Comparison of ENCODE assay signal across 18 cellular contexts in genomic region chr21:37372127-37372731, GRCh38. TPM values are rescaled to one million over a fixed set of nuclear protein-coding genes. Genes with fewer than 3 reads are reported as not detected.
A peak's percentile ranks its signal among the peaks of the same experiment; 100 is the strongest.
DNase-seq lines count a peak whose midpoint lies in the region; ATAC-seq and TF ChIP-seq lines count a peak whose summit lies in the region.
"Had no signal": no experiment of that assay in that cellular context is flagged by ENCODE, and none has a peak within 500 bp of the region (broad histone marks: within the 10 kb centered on the region; RNA-seq: fewer than 3 reads in every experiment).

No MANE protein-coding gene starts in this region.

- H3K9me2 ChIP-seq in PC-9 (ENCODE audit: insufficient read depth) = no peaks in the 10 kb centered on the region

- peak overlapping the region; percentile 5 to 58 (median 42) for H3K27ac Mint-ChIP-seq in CD14-positive monocyte
- peak overlapping the region; percentile 13 for H3K27ac Mint-ChIP-seq in activated CD8-positive, alpha-beta T cell treated with anti-CD3 and anti-CD28 coated beads for 36 hours
- peak overlapping the region in 3 of 6 donors; percentile 40 to 79 (median 47) for H3K27ac Mint-ChIP-seq in naive B cell
- H3K27ac Mint-ChIP-seq: activated naive CD4-positive, alpha-beta T cell treated with anti-CD3 and anti-CD28 coated beads, Interleukin-2, amount 10 ng/mL, durations not matched to agents 7 days and 5 days had no signal

- H3K4me1 Mint-ChIP-seq in CD14-positive monocyte (peaks cover 77% of the 10 kb centered on the region), naive B cell (peaks cover 58 to 81% (median 76%) of the 10 kb centered on the region in 3 donors)
- H3K4me1 Mint-ChIP-seq in activated CD8-positive, alpha-beta T cell treated with anti-CD3 and anti-CD28 coated beads for 36 hours (ENCODE audit: low read depth) = peaks cover 72% of the 10 kb centered on the region

- H3K4me3 Mint-ChIP-seq in CD14-positive monocyte = no peak overlapping the region
- no peak overlapping the region for H3K4me3 Mint-ChIP-seq in activated CD8-positive, alpha-beta T cell treated with anti-CD3 and anti-CD28 coated beads for 36 hours
- peak overlapping the region in 5 of 8 donors; percentile 12 to 70 (median 25) for H3K4me3 Mint-ChIP-seq in naive B cell

- H3K9me3 Mint-ChIP-seq in CD14-positive monocyte = no peaks in the 10 kb centered on the region
- no peaks in the 10 kb centered on the region for H3K9me3 Mint-ChIP-seq in activated CD8-positive, alpha-beta T cell treated with anti-CD3 and anti-CD28 coated beads for 36 hours
- no peaks in the 10 kb centered on the region for H3K9me3 Mint-ChIP-seq in naive B cell
- H3K9me3 Mint-ChIP-seq: activated naive CD4-positive, alpha-beta T cell treated with anti-CD3 and anti-CD28 coated beads, Interleukin-2, amount 10 ng/mL, durations not matched to agents 7 days and 5 days had no signal

- CTCF ChIA-PET in activated CD8-positive, alpha-beta T cell treated with anti-CD3 and anti-CD28 coated beads for 36 hours (lab: Charles Lee) = interaction anchor here (1.3 to 3.2 kb wide), 3 partner anchors 10 to 152 kb away, joined by 4 to 13 read pairs (median 6); no protein-coding TSS in a partner anchor
- CTCF ChIA-PET in PC-9 (lab: Charles Lee) = interaction anchor here (0.7 kb wide), 1 partner anchor 273 kb away, joined by 3 read pairs; no protein-coding TSS in a partner anchor

- H3K36me3 ChIP-seq in DND-41 (ENCODE audit: insufficient read depth, low read length) (peaks cover 8% of the 10 kb centered on the region; the same call in 1 of the 2 replicates), PC-9 (ENCODE audit: low read depth) (no peaks in the 10 kb centered on the region)
- H3K36me3 ChIP-seq: breast epithelium, esophagus squamous epithelium, heart left ventricle had no signal

- peak overlapping the region; percentile 82; the same call in 1 of the 2 replicates for H3K4me2 ChIP-seq in DND-41 (ENCODE audit: insufficient read depth, low read length)
- H3K4me2 ChIP-seq in PC-9 = no peak overlapping the region

- H3K27ac ChIP-seq in DND-41 (ENCODE audit: low read length) (no peak overlapping the region), PC-9 (no peak overlapping the region)
- H3K27ac ChIP-seq: VCaP had no signal

- H2AFZ ChIP-seq in DND-41 (ENCODE audit: low read depth, low read length) (no peak overlapping the region), PC-9 (no peak overlapping the region)

- H3F3A ChIP-seq in PC-9 (ENCODE audit: insufficient read depth, low read depth) = peaks cover 30% of the 10 kb centered on the region

- intact Hi-C loops in CD14-positive monocyte (cut with micrococcal nuclease) (loop anchor here in 1 of 2 donors (10.0 kb wide), 1 partner anchor 63 kb away; no protein-coding TSS in a partner anchor), PC-9 (cut with micrococcal nuclease; ENCODE audit: unreplicated experiment) (no loop called here)
- intact Hi-C loops in activated CD8-positive, alpha-beta T cell treated with anti-CD3 and anti-CD28 coated beads for 36 hours (cut with micrococcal nuclease) = loop anchor here (5.0 kb wide), 2 partner anchors 35 to 85 kb away; no protein-coding TSS in a partner anchor

- peaks cover 100% of the 10 kb centered on the region for H3K79me2 ChIP-seq in DND-41 (ENCODE audit: insufficient read depth, low read length)
- H3K79me2 ChIP-seq in PC-9 (ENCODE audit: low read depth) = peaks cover 96% of the 10 kb centered on the region

- H3K9ac ChIP-seq in DND-41 (ENCODE audit: low read depth, low read length) = no peak overlapping the region

- H3K4me3 ChIP-seq in DND-41 (ENCODE audit: low read depth in 1 of 2, low read length in 2 of 2) (no peak overlapping the region), PC-9 (no peak overlapping the region)
- H3K4me3 ChIP-seq: breast epithelium, esophagus squamous epithelium, heart left ventricle had no signal

- H3K27me3 Mint-ChIP-seq in CD14-positive monocyte (ENCODE audit: low read depth in 3 of 3) = no peaks in the 10 kb centered on the region
- H3K27me3 Mint-ChIP-seq in activated CD8-positive, alpha-beta T cell treated with anti-CD3 and anti-CD28 coated beads for 36 hours = no peaks in the 10 kb centered on the region
- no peaks in the 10 kb centered on the region for H3K27me3 Mint-ChIP-seq in naive B cell
- H3K27me3 Mint-ChIP-seq: activated naive CD4-positive, alpha-beta T cell treated with anti-CD3 and anti-CD28 coated beads, Interleukin-2, amount 10 ng/mL, durations not matched to agents 7 days and 5 days had no signal

- H3K36me3 Mint-ChIP-seq in CD14-positive monocyte = peaks cover 0 to 4% of the 10 kb centered on the region in 2 donors
- peaks cover 16% of the 10 kb centered on the region for H3K36me3 Mint-ChIP-seq in activated CD8-positive, alpha-beta T cell treated with anti-CD3 and anti-CD28 coated beads for 36 hours (ENCODE audit: low read depth)
- peaks cover under 1 to 4% of the 10 kb centered on the region in 2 donors for H3K36me3 Mint-ChIP-seq in naive B cell

- H4K20me1 ChIP-seq in DND-41 (ENCODE audit: insufficient read depth, low read length) = peaks cover 92% of the 10 kb centered on the region
- H4K20me1 ChIP-seq in PC-9 (ENCODE audit: insufficient read depth) = no peaks in the 10 kb centered on the region

- POLR2A ChIA-PET in activated CD8-positive, alpha-beta T cell treated with anti-CD3 and anti-CD28 coated beads for 36 hours (lab: Charles Lee) = interaction anchor here (0.6 to 1.7 kb wide), 2 partner anchors 20 to 51 kb away, joined by 3 to 5 read pairs; no protein-coding TSS in a partner anchor
- POLR2A ChIA-PET in PC-9 (lab: Charles Lee; ENCODE audit: unreplicated experiment) = no interaction called here

- H3K4me1 ChIP-seq in DND-41 (ENCODE audit: insufficient read depth, low read length) = peaks cover 75% of the 10 kb centered on the region
- H3K4me1 ChIP-seq in PC-9 (replicated peaks; ENCODE audit: insufficient read depth) = peaks cover 57% of the 10 kb centered on the region

- H3K27me3 ChIP-seq in DND-41 (ENCODE audit: insufficient read depth, low read length, poor library complexity) (no peaks in the 10 kb centered on the region), PC-9 (ENCODE audit: insufficient read depth, low read depth) (no peaks in the 10 kb centered on the region)
- H3K27me3 ChIP-seq: breast epithelium, esophagus squamous epithelium, heart left ventricle had no signal

- BruUV-seq in PC-9 (replicated peaks; lab: Mats Ljungman, UMichigan) = no TSS peak

- no peaks in the 10 kb centered on the region for H3K9me3 ChIP-seq in DND-41 (ENCODE audit: insufficient read depth, low read length, severe bottlenecking)
- H3K9me3 ChIP-seq in PC-9 (ENCODE audit: insufficient read depth, low read depth) = no peaks in the 10 kb centered on the region
- H3K9me3 ChIP-seq: breast epithelium, esophagus squamous epithelium, heart left ventricle had no signal

- TF ChIP-seq CTCF in CD14-positive monocyte (IDR thresholded peaks at IDR 0.05) (no peak), DND-41 (IDR thresholded peaks at IDR 0.05; ENCODE audit: borderline replicate concordance, extremely low read depth, low read length, poor library complexity, severe bottlenecking) (no peak), PC-9 (conservative IDR thresholded peaks at IDR 0.05) (no peak)
- no peak for TF ChIP-seq CTCF in activated CD8-positive, alpha-beta T cell treated with anti-CD3 and anti-CD28 coated beads for 36 hours (IDR thresholded peaks at IDR 0.05)

- ATAC-seq in DND-41 (ENCODE audit: insufficient read depth, low read depth) (no peak), naive B cell (ENCODE audit: low read depth in 2 of 2) (no peak)
- no peak for ATAC-seq in activated CD8-positive, alpha-beta T cell treated with anti-CD3 and anti-CD28 coated beads for 36 hours
- ATAC-seq: heart left ventricle, right cardiac atrium had no signal

- no peak for DNase-seq in CD14-positive monocyte (ENCODE audit: low spot score)
- no peak for DNase-seq in DND-41
- no peak for DNase-seq in activated CD8-positive, alpha-beta T cell treated with anti-CD3 and anti-CD28 coated beads for 36 hours
- no peak for DNase-seq in naive B cell
- no peak for DNase-seq in stimulated activated CD4-positive, alpha-beta T cell treated with anti-CD3 and anti-CD28 coated beads, Interleukin-15, amount 100 ng/mL, for 24 hours
- DNase-seq in DMS79 (lab: John Stamatoyannopoulos, UW) = no peak
- DNase-seq in PC-9 = no peak
- DNase-seq: activated CD8-positive, alpha-beta memory T cell treated with anti-CD3 and anti-CD28 coated beads for 24 hours; activated naive CD4-positive, alpha-beta T cell treated with anti-CD3 and anti-CD28 coated beads, Interleukin-2, amount 10 ng/mL, durations not matched to agents 7 days and 5 days; esophagus squamous epithelium; heart left ventricle; NCI-H1092; NCI-H526 treated with DMSO at 0.1 percent for 48 hours; right cardiac atrium; stimulated activated CD4-positive, alpha-beta T cell treated with anti-CD3 and anti-CD28 coated beads, Interleukin-1b, Interleukin-23, amount 100 ng/mL, for 48 hours; substantia nigra had no signal

RNA-seq across cellular contexts. Expression of gene DYRK1A, which starts 5.7 kb away (rescaled TPM):
- 1 to 10 TPM; 1.8 to 2.4 TPM for polyA plus RNA-seq in CD14-positive monocyte
- total RNA-seq in activated CD8-positive, alpha-beta T cell treated with anti-CD3 and anti-CD28 coated beads for 36 hours = 10 to 100 TPM; 57.5 to 58.7 TPM
- 10 to 100 TPM in 3 of 6 donors, 1 to 10 TPM in 3; 5.9 to 14.3 (median 10.2) TPM for polyA plus RNA-seq in naive B cell (ENCODE audit: low read depth in 6 of 6)
- total RNA-seq in PC-9 (2021) = 33.7 and 35.5 TPM in 2 replicates

Comparison
In these comparisons a context has a peak if more than half of its experiments do, and no peak if none do; other contexts are left out.
1. H3K4me3 Mint-ChIP-seq: peak in naive B cell (5 of 8); none in CD14-positive monocyte (0 of 2) and activated CD8-positive, alpha-beta T cell treated with anti-CD3 and anti-CD28 coated beads for 36 hours (single experiment).